Comparison of ENCODE assay signal across 13 cellular contexts in the genomic region with DNA sequence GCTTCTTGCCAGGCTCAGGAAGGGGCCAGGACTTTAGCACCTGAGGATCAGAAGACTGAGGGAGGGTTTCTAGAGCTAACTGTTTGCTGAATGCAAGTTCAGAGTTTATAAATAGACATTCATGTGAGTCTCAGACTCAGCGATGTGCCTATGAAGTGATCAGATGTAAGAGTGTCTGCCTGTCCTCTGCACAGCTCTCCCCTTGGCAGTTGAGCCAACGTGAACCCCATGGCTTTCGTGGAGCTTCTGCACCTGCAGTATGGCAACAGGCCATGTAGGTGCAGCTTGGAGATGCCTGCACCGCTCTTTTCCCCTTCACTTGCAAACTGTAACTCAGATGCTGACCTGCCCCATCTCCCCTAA.
A peak's percentile ranks its signal among the peaks of the same experiment; 100 is the strongest.
DNase-seq lines count a peak whose midpoint lies in the region; ATAC-seq and TF ChIP-seq lines count a peak whose summit lies in the region.
"Had no signal": no experiment of that assay in that cellular context is flagged by ENCODE, and none has a peak within 500 bp of the region (broad histone marks: within the 10 kb centered on the region; RNA-seq: fewer than 3 reads in every experiment).

No MANE protein-coding gene starts in this region.

- H3K4me1 ChIP-seq in right atrium auricular region: peaks cover 0 to 54% of the 10 kb centered on the region in 2 donors
- H3K4me1 ChIP-seq: SJCRH30 had no signal

- H3K27me3 Mint-ChIP-seq in activated CD4-positive, alpha-beta memory T cell treated with anti-CD3 and anti-CD28 coated beads, Interleukin-2, amount 10 ng/mL, durations not matched to agents 7 days and 5 days: peaks cover under 1% of the 10 kb centered on the region
- H3K27me3 Mint-ChIP-seq in activated CD4-positive, alpha-beta memory T cell treated with anti-CD3 and anti-CD28 coated beads for 36 hours: peaks cover 1% of the 10 kb centered on the region

- POLR2A ChIA-PET in activated CD4-positive, alpha-beta memory T cell treated with anti-CD3 and anti-CD28 coated beads, Interleukin-2, amount 10 ng/mL, durations not matched to agents 7 days and 5 days (lab: Charles Lee): no interaction called here
- POLR2A ChIA-PET in activated CD4-positive, alpha-beta memory T cell treated with anti-CD3 and anti-CD28 coated beads for 36 hours (lab: Charles Lee): interaction anchor here (0.9 kb wide), 1 partner anchor 357 kb away, joined by 3 read pairs; a partner anchor contains a TSS

- CTCF ChIA-PET in activated CD4-positive, alpha-beta memory T cell treated with anti-CD3 and anti-CD28 coated beads, Interleukin-2, amount 10 ng/mL, durations not matched to agents 7 days and 5 days (lab: Charles Lee): interaction anchor here (1.4 kb wide), 1 partner anchor 26 kb away, joined by 5 read pairs; no protein-coding TSS in a partner anchor
- CTCF ChIA-PET in activated CD4-positive, alpha-beta memory T cell treated with anti-CD3 and anti-CD28 coated beads for 36 hours (lab: Charles Lee): no interaction called here

- no peaks in the 10 kb centered on the region for H3K9me3 ChIP-seq in right atrium auricular region
- H3K9me3 ChIP-seq: SJCRH30 had no signal

- no peaks in the 10 kb centered on the region for H3K27me3 ChIP-seq in right atrium auricular region
- H3K27me3 ChIP-seq: SJCRH30 had no signal

- H3K36me3 Mint-ChIP-seq in activated CD4-positive, alpha-beta memory T cell treated with anti-CD3 and anti-CD28 coated beads, Interleukin-2, amount 10 ng/mL, durations not matched to agents 7 days and 5 days (ENCODE audit: low read depth): no peaks in the 10 kb centered on the region
- H3K36me3 Mint-ChIP-seq in activated CD4-positive, alpha-beta memory T cell treated with anti-CD3 and anti-CD28 coated beads for 36 hours: no peaks in the 10 kb centered on the region

- H3K4me1 Mint-ChIP-seq in activated CD4-positive, alpha-beta memory T cell treated with anti-CD3 and anti-CD28 coated beads, Interleukin-2, amount 10 ng/mL, durations not matched to agents 7 days and 5 days: peaks cover 61% of the 10 kb centered on the region
- H3K4me1 Mint-ChIP-seq in activated CD4-positive, alpha-beta memory T cell treated with anti-CD3 and anti-CD28 coated beads for 36 hours (ENCODE audit: low read depth): peaks cover 3% of the 10 kb centered on the region

- TF ChIP-seq CTCF in right atrium auricular region (IDR thresholded peaks at IDR 0.05): no peak

- peak overlapping the region; percentile 20 to 75 for H3K27ac ChIP-seq in right atrium auricular region
- H3K27ac ChIP-seq in temporal lobe (ENCODE audit: low read depth, low read length): peak overlapping the region; percentile 4
- H3K27ac ChIP-seq: C4-2B, SJCRH30 had no signal

- H3K36me3 ChIP-seq in right atrium auricular region: no peaks in the 10 kb centered on the region
- H3K36me3 ChIP-seq: SJCRH30 had no signal

- H3K4me3 ChIP-seq in right atrium auricular region: no peak overlapping the region
- H3K4me3 ChIP-seq: SJCRH30 had no signal

- ATAC-seq in HG02840 (IDR thresholded peaks at IDR 0.05; ENCODE audit: low FRiP score, unreplicated experiment): no peak

- no peaks in the 10 kb centered on the region for H3K9me3 Mint-ChIP-seq in activated CD4-positive, alpha-beta memory T cell treated with anti-CD3 and anti-CD28 coated beads, Interleukin-2, amount 10 ng/mL, durations not matched to agents 7 days and 5 days
- no peaks in the 10 kb centered on the region for H3K9me3 Mint-ChIP-seq in activated CD4-positive, alpha-beta memory T cell treated with anti-CD3 and anti-CD28 coated beads for 36 hours

- H3K4me3 Mint-ChIP-seq in activated CD4-positive, alpha-beta memory T cell treated with anti-CD3 and anti-CD28 coated beads, Interleukin-2, amount 10 ng/mL, durations not matched to agents 7 days and 5 days: no peak overlapping the region
- no peak overlapping the region for H3K4me3 Mint-ChIP-seq in activated CD4-positive, alpha-beta memory T cell treated with anti-CD3 and anti-CD28 coated beads for 36 hours

- H3K27ac Mint-ChIP-seq in activated CD4-positive, alpha-beta memory T cell treated with anti-CD3 and anti-CD28 coated beads, Interleukin-2, amount 10 ng/mL, durations not matched to agents 7 days and 5 days: no peak overlapping the region
- H3K27ac Mint-ChIP-seq in activated CD4-positive, alpha-beta memory T cell treated with anti-CD3 and anti-CD28 coated beads for 36 hours: no peak overlapping the region

- intact Hi-C loops in activated CD4-positive, alpha-beta memory T cell treated with anti-CD3 and anti-CD28 coated beads for 36 hours (cut with micrococcal nuclease): no loop called here

- peak; percentile 9 for DNase-seq in activated CD4-positive, alpha-beta memory T cell treated with anti-CD3 and anti-CD28 coated beads, Interleukin-2, amount 10 ng/mL, durations not matched to agents 7 days and 5 days
- DNase-seq in activated CD4-positive, alpha-beta memory T cell treated with anti-CD3 and anti-CD28 coated beads for 36 hours: no peak
- DNase-seq in RPMI8226 (peak; percentile 90), right atrium auricular region (ENCODE audit: low spot score) (peak; percentile 53), dedifferentiated amniotic fluid mesenchymal stem cell (ENCODE audit: extremely low spot score) (no peak), NOMO-1 treated with dmso at 0.1 percent for 144 hours (lab: John Stamatoyannopoulos, UW; ENCODE audit: unreplicated experiment) (no peak)
- DNase-seq: Karpas-422, NCI-H187 treated with DMSO at 0.1 percent for 48 hours, NCI-H510A treated with DMSO at 0.1 percent for 48 hours, SJCRH30 had no signal

Comparison
In these comparisons a context has a peak if more than half of its experiments do, and no peak if none do; other contexts are left out.
1. DNase-seq: peak in activated CD4-positive, alpha-beta memory T cell treated with anti-CD3 and anti-CD28 coated beads, Interleukin-2, amount 10 ng/mL, durations not matched to agents 7 days and 5 days (single experiment), RPMI8226 (single experiment) and right atrium auricular region (single experiment); none in activated CD4-positive, alpha-beta memory T cell treated with anti-CD3 and anti-CD28 coated beads for 36 hours (single experiment), dedifferentiated amniotic fluid mesenchymal stem cell (single experiment) and NOMO-1 treated with dmso at 0.1 percent for 144 hours (single experiment).